Comparison of ENCODE assay signal across 9 cellular contexts in the genomic region with DNA sequence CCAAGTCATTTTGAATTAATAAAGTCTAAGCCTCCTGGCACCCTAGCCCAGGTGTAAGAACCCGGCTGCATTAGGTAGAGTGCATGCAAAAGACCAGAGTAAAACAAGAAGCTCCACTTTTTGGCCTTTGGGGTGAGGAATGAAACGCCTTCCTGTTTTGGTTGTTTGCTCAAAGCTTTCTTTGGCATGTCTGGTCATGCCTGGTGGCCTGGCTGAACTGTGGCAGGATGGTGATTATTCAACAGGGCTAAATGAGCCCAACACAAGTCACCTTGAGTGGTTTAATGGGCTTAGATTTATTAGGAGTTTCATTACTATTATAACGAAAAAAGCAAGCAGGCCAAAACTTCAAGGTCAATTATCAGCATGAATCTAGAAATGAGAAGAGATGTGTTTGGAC.
DNase-seq lines count a peak whose midpoint lies in the region; ATAC-seq lines count a peak whose summit lies in the region.
"Had no signal": no experiment of that assay in that cellular context is flagged by ENCODE, and none has a peak within 500 bp of the region (broad histone marks: within the 10 kb centered on the region; RNA-seq: fewer than 3 reads in every experiment).

No MANE protein-coding gene starts in this region.

- peaks cover 11% of the 10 kb centered on the region for H3K4me1 Mint-ChIP-seq in T-helper 2 cell treated with Interferon-gamma antibody and Interleukin-4, amounts not matched to agents 5 μg/mL and 100 μg/mL, for 36 hours (ENCODE audit: low read depth)

- DNase-seq in DMS153 (lab: John Stamatoyannopoulos, UW) (peak; percentile 68), HPDE6-E6E7 (ENCODE audit: extremely low spot score) (peak; percentile 63), medulla oblongata (ENCODE audit: extremely low spot score) (no peak), HUDEP-2 (lab: John Stamatoyannopoulos, UW; ENCODE audit: unreplicated experiment in 76 of 76) (no peak)
- DNase-seq in T-helper 2 cell treated with Interferon-gamma antibody and Interleukin-4, amounts not matched to agents 5 μg/mL and 100 μg/mL, for 36 hours (ENCODE audit: low spot score) = no peak

- peak overlapping the region; percentile 54 for H3K27ac Mint-ChIP-seq in T-helper 2 cell treated with Interferon-gamma antibody and Interleukin-4, amounts not matched to agents 5 μg/mL and 100 μg/mL, for 36 hours
- H3K27ac Mint-ChIP-seq: activated naive CD8-positive, alpha-beta T cell had no signal

- no peaks in the 10 kb centered on the region for H3K27me3 Mint-ChIP-seq in T-helper 2 cell treated with Interferon-gamma antibody and Interleukin-4, amounts not matched to agents 5 μg/mL and 100 μg/mL, for 36 hours (ENCODE audit: low read depth)
- H3K27me3 Mint-ChIP-seq: activated naive CD8-positive, alpha-beta T cell had no signal

- peaks cover 15% of the 10 kb centered on the region for H3K36me3 Mint-ChIP-seq in T-helper 2 cell treated with Interferon-gamma antibody and Interleukin-4, amounts not matched to agents 5 μg/mL and 100 μg/mL, for 36 hours (ENCODE audit: low read depth)
- H3K36me3 Mint-ChIP-seq: activated naive CD8-positive, alpha-beta T cell had no signal

- no peak overlapping the region for H3K4me3 Mint-ChIP-seq in T-helper 2 cell treated with Interferon-gamma antibody and Interleukin-4, amounts not matched to agents 5 μg/mL and 100 μg/mL, for 36 hours
- H3K4me3 Mint-ChIP-seq: activated naive CD8-positive, alpha-beta T cell had no signal

- H3K27ac ChIP-seq in layer of hippocampus (ENCODE audit: low read depth, low read length) = peak overlapping the region; percentile 14

- no peaks in the 10 kb centered on the region for H3K27me3 ChIP-seq in layer of hippocampus (ENCODE audit: control insufficient read depth, insufficient read depth, low read length)

- ATAC-seq in HG03378 (IDR thresholded peaks at IDR 0.05; ENCODE audit: unreplicated experiment) = no peak
- no peak for ATAC-seq in GM18873 (IDR thresholded peaks at IDR 0.05; ENCODE audit: low FRiP score, unreplicated experiment)

- H3K9me3 Mint-ChIP-seq in T-helper 2 cell treated with Interferon-gamma antibody and Interleukin-4, amounts not matched to agents 5 μg/mL and 100 μg/mL, for 36 hours = no peaks in the 10 kb centered on the region

Comparison
In these comparisons a context has a peak if more than half of its experiments do, and no peak if none do; other contexts are left out.
1. DNase-seq: peak in DMS153 (single experiment) and HPDE6-E6E7 (single experiment); none in T-helper 2 cell treated with Interferon-gamma antibody and Interleukin-4, amounts not matched to agents 5 μg/mL and 100 μg/mL, for 36 hours (single experiment), medulla oblongata (single experiment) and HUDEP-2 (0 of 76).